8 cellular contexts compared by ENCODE assay signal in the genomic region with DNA sequence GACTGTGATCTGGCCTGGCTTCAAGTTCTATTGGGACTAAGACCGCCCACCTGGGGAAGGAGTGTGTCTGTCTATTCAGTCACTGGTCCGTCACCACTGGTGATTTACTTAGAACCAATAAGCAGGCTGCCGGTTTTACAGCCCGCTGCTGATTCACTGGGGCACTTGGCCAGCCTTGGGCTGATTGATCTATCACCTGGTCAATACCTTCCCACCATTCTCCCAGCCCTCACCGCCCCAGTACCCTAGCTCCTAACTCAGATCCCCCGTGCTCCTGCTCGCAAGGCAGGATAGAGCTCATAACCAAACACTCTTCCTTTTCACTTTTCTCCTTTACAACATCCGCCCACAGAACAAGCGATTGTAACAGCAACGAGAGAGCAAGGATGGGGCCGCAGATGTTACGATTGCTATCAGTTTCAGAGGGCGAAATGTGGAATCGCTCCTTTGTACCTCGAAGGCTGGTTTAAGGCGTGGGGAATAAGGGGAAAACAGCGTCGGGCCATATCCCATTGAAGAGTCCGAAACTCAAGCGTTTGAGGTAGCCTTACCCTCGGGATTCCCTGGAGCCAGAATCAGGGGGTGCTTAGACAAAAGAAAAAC. TPM values are rescaled to one million over a fixed set of nuclear protein-coding genes. Genes with fewer than 3 reads are reported as not detected.
DNase-seq lines count a peak whose midpoint lies in the region; ATAC-seq lines count a peak whose summit lies in the region.

No MANE protein-coding gene starts in this region.

- peak overlapping the region; percentile 82 to 99 for H3K4me3 ChIP-seq in mesenchymal stem cell (ENCODE audit: insufficient read depth in 1 of 2, low read depth in 1 of 2, low read length in 2 of 2)

- no peaks in the 10 kb centered on the region for H3K27me3 ChIP-seq in mesenchymal stem cell (ENCODE audit: control insufficient read depth in 1 of 2, insufficient read depth in 1 of 2, low read length in 2 of 2)

- under 1% methylated on average over 21 of the region's 21 CpGs for WGBS in mesenchymal stem cell

- H3K18ac ChIP-seq in mesenchymal stem cell (ENCODE audit: low read depth in 1 of 2, low read length in 2 of 2) = peak overlapping the region; percentile 25 to 73

- H2AK5ac ChIP-seq in mesenchymal stem cell (ENCODE audit: low read length, severe bottlenecking) = no peak overlapping the region

- peaks cover 34% of the 10 kb centered on the region for H3K4me1 Mint-ChIP-seq in activated CD4-positive, alpha-beta memory T cell treated with anti-CD3 and anti-CD28 coated beads, Interleukin-2, amount 10 ng/mL, durations not matched to agents 7 days and 5 days

- peak overlapping the region; percentile 61 for H2BK15ac ChIP-seq in mesenchymal stem cell (ENCODE audit: low read depth, poor library complexity, severe bottlenecking)

- no peak overlapping the region for H2BK5ac ChIP-seq in mesenchymal stem cell (ENCODE audit: low read depth, low read length, poor library complexity, severe bottlenecking)

- peak overlapping the region in 1 of 2 experiments; percentile 79 for H3K14ac ChIP-seq in mesenchymal stem cell (ENCODE audit: low read length in 2 of 2)

- no peaks in the 10 kb centered on the region for H3K9me3 ChIP-seq in mesenchymal stem cell (ENCODE audit: control insufficient read depth, low read length)

- H3K9me3 Mint-ChIP-seq in activated CD4-positive, alpha-beta memory T cell treated with anti-CD3 and anti-CD28 coated beads, Interleukin-2, amount 10 ng/mL, durations not matched to agents 7 days and 5 days = no peaks in the 10 kb centered on the region

- H3K27ac ChIP-seq in mesenchymal stem cell (ENCODE audit: low read length, poor library complexity, severe bottlenecking) = peak overlapping the region; percentile 80

- H3K23ac ChIP-seq in mesenchymal stem cell (ENCODE audit: low read length in 2 of 2) = no peak overlapping the region

- peak overlapping the region; percentile 16 for H4K8ac ChIP-seq in mesenchymal stem cell (ENCODE audit: low read length)

- H4K91ac ChIP-seq in mesenchymal stem cell (ENCODE audit: low read length) = peak overlapping the region; percentile 9

- no peaks in the 10 kb centered on the region for H3K4me1 ChIP-seq in mesenchymal stem cell (ENCODE audit: control insufficient read depth, insufficient read depth, low read depth, low read length)

- DNase-seq in CD1c-positive myeloid dendritic cell (ENCODE audit: extremely low spot score) (peak; percentile 81), NCI-H748 (lab: John Stamatoyannopoulos, UW; ENCODE audit: unreplicated experiment) (peak; percentile 93), mesenchymal stem cell (peak; percentile 97)
- peak; percentile 81 for DNase-seq in activated CD4-positive, alpha-beta memory T cell treated with anti-CD3 and anti-CD28 coated beads, Interleukin-2, amount 10 ng/mL, durations not matched to agents 7 days and 5 days
- peak; percentile 36 for DNase-seq in effector CD8-positive, alpha-beta T cell (lab: John Stamatoyannopoulos, UW)
- peak; percentile 41 to 60 for DNase-seq in stimulated activated CD8-positive, alpha-beta memory T cell treated with anti-CD3 and anti-CD28 coated beads, Interleukin-15, amount 100 ng/mL, for 4 hours (ENCODE audit: low read depth in 2 of 2)

- peak overlapping the region in 1 of 2 experiments; percentile 22 for H2BK12ac ChIP-seq in mesenchymal stem cell (ENCODE audit: low read length in 2 of 2)

- H3K27ac Mint-ChIP-seq in activated CD4-positive, alpha-beta memory T cell treated with anti-CD3 and anti-CD28 coated beads, Interleukin-2, amount 10 ng/mL, durations not matched to agents 7 days and 5 days = peak overlapping the region; percentile 89

- peaks cover 30% of the 10 kb centered on the region for H3K36me3 Mint-ChIP-seq in activated CD4-positive, alpha-beta memory T cell treated with anti-CD3 and anti-CD28 coated beads, Interleukin-2, amount 10 ng/mL, durations not matched to agents 7 days and 5 days (ENCODE audit: low read depth)

- CTCF ChIA-PET in activated CD4-positive, alpha-beta memory T cell treated with anti-CD3 and anti-CD28 coated beads, Interleukin-2, amount 10 ng/mL, durations not matched to agents 7 days and 5 days (lab: Charles Lee) = interaction anchor here (0.7 to 5.3 kb wide), 9 partner anchors 9 to 335 kb away, joined by 3 to 40 read pairs (median 5); a partner anchor contains a TSS

- POLR2A ChIA-PET in activated CD4-positive, alpha-beta memory T cell treated with anti-CD3 and anti-CD28 coated beads, Interleukin-2, amount 10 ng/mL, durations not matched to agents 7 days and 5 days (lab: Charles Lee) = interaction anchor here (1.0 to 5.8 kb wide), 13 partner anchors 8 to 1098 kb away, joined by 3 to 69 read pairs (median 8); a partner anchor contains a TSS

- H2AFZ ChIP-seq in mesenchymal stem cell (ENCODE audit: low read depth, low read length) = peak overlapping the region; percentile 60

- peaks cover 17% of the 10 kb centered on the region for H3K79me1 ChIP-seq in mesenchymal stem cell (replicated peaks; ENCODE audit: low read length, poor library complexity, severe bottlenecking)

- peak overlapping the region; percentile 89 for H3K4me3 Mint-ChIP-seq in activated CD4-positive, alpha-beta memory T cell treated with anti-CD3 and anti-CD28 coated beads, Interleukin-2, amount 10 ng/mL, durations not matched to agents 7 days and 5 days

- H3K27me3 Mint-ChIP-seq in activated CD4-positive, alpha-beta memory T cell treated with anti-CD3 and anti-CD28 coated beads, Interleukin-2, amount 10 ng/mL, durations not matched to agents 7 days and 5 days = no peaks in the 10 kb centered on the region

- peak overlapping the region; percentile 55 for H3K4me2 ChIP-seq in mesenchymal stem cell (ENCODE audit: low read length, poor library complexity, severe bottlenecking)

- peak overlapping the region; percentile 11 for H2BK120ac ChIP-seq in mesenchymal stem cell (ENCODE audit: low read depth, low read length)

- ATAC-seq in GM19372 (IDR thresholded peaks at IDR 0.05; ENCODE audit: low read depth, unreplicated experiment) = peak; percentile 88
- peak; percentile 86 for ATAC-seq in HG03521 (IDR thresholded peaks at IDR 0.05; ENCODE audit: unreplicated experiment)

- H3K4ac ChIP-seq in mesenchymal stem cell (ENCODE audit: low read depth in 1 of 2, low read length in 2 of 2) = peak overlapping the region; percentile 13 to 92

- peaks cover 10 to 28% of the 10 kb centered on the region in 2 experiments for H3K36me3 ChIP-seq in mesenchymal stem cell (ENCODE audit: control insufficient read depth in 1 of 2, insufficient read depth in 2 of 2, low read depth in 1 of 2, low read length in 2 of 2)

- H3K9ac ChIP-seq in mesenchymal stem cell (ENCODE audit: low read length) = peak overlapping the region; percentile 97

RNA-seq across cellular contexts. Expression of a gene that starts 0.7 kb away (rescaled TPM):
- 10 to 100 TPM; 56.6 to 60.4 TPM for total RNA-seq in activated CD4-positive, alpha-beta memory T cell treated with anti-CD3 and anti-CD28 coated beads, Interleukin-2, amount 10 ng/mL, durations not matched to agents 7 days and 5 days
- 114 TPM for polyA plus RNA-seq in mesenchymal stem cell (2013, experiment 1 of 2)
- 119 TPM for polyA plus RNA-seq in mesenchymal stem cell (2013, experiment 2 of 2)

RNA-seq across cellular contexts. Expression of a gene that starts 6.8 kb away (rescaled TPM):
- total RNA-seq in activated CD4-positive, alpha-beta memory T cell treated with anti-CD3 and anti-CD28 coated beads, Interleukin-2, amount 10 ng/mL, durations not matched to agents 7 days and 5 days = not detected
- not detected for polyA plus RNA-seq in mesenchymal stem cell (2013, experiment 1 of 2)
- 0.01 TPM for polyA plus RNA-seq in mesenchymal stem cell (2013, experiment 2 of 2)

RNA-seq across cellular contexts. Expression of a gene that starts 20.5 kb away (rescaled TPM):
- 10 to 100 TPM; 73.3 to 77.3 TPM for total RNA-seq in activated CD4-positive, alpha-beta memory T cell treated with anti-CD3 and anti-CD28 coated beads, Interleukin-2, amount 10 ng/mL, durations not matched to agents 7 days and 5 days
- 72.5 TPM for polyA plus RNA-seq in mesenchymal stem cell (2013, experiment 1 of 2)
- 79.1 TPM for polyA plus RNA-seq in mesenchymal stem cell (2013, experiment 2 of 2)

Comparison
In these comparisons a context has a peak if more than half of its experiments do, and no peak if none do; other contexts are left out.
1. Peak in every context shown above with its lines: DNase-seq, ATAC-seq, H3K4me3 ChIP-seq and H3K27ac ChIP-seq.
2. DNase-seq: peak in every context shown above with its lines; median percentile 97 in mesenchymal stem cell; 93 in NCI-H748; 81 in CD1c-positive myeloid dendritic cell; 81 in activated CD4-positive, alpha-beta memory T cell treated with anti-CD3 and anti-CD28 coated beads, Interleukin-2, amount 10 ng/mL, durations not matched to agents 7 days and 5 days; 50 in stimulated activated CD8-positive, alpha-beta memory T cell treated with anti-CD3 and anti-CD28 coated beads, Interleukin-15, amount 100 ng/mL, for 4 hours; 36 in effector CD8-positive, alpha-beta T cell.